ENCODE assay signal across 1 cellular context in the genomic region with DNA sequence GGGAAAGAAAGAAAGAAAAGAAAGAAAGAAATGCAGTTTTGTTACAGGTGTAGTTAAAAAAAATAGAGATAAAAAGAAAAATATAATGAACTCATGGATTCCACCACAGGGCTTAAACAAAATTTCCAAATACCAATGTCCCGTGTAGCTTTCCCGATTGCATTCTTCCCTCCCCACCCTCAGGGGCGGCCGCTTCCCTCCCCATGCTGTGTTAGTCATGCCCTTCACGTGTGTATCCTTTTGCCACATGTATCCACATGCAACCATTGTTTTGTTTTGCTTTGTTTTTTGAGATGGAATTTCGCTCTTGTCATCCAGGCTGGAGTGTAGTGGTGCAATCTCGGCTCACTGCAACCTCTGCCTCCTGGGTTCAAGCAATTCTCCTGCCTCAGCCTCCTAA.
A peak's percentile ranks its signal among the peaks of the same experiment; 100 is the strongest.
TF ChIP-seq lines count a peak whose summit lies in the region.

No MANE protein-coding gene starts in this region.

TF ChIP-seq in K562, 482 proteins besides CTCF, POLR2A, EP300 and RAD21:
- TF ChIP-seq CEBPB (tag; IDR thresholded peaks at IDR 0.05) = 0 out of 2 replicates have a peak, but pooled peaks have one; percentile 17
- TF ChIP-seq, protein P1, sequence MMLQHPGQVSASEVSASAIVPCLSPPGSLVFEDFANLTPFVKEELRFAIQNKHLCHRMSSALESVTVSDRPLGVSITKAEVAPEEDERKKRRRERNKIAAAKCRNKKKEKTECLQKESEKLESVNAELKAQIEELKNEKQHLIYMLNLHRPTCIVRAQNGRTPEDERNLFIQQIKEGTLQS (IDR thresholded peaks at IDR 0.05) = peak; percentile 19; the same call in 1 of the 2 replicates
- TF ChIP-seq, protein P1 (CRISPR knock-in tag; conservative IDR thresholded peaks at IDR 0.05) = no peak
- TF ChIP-seq, protein P2, sequence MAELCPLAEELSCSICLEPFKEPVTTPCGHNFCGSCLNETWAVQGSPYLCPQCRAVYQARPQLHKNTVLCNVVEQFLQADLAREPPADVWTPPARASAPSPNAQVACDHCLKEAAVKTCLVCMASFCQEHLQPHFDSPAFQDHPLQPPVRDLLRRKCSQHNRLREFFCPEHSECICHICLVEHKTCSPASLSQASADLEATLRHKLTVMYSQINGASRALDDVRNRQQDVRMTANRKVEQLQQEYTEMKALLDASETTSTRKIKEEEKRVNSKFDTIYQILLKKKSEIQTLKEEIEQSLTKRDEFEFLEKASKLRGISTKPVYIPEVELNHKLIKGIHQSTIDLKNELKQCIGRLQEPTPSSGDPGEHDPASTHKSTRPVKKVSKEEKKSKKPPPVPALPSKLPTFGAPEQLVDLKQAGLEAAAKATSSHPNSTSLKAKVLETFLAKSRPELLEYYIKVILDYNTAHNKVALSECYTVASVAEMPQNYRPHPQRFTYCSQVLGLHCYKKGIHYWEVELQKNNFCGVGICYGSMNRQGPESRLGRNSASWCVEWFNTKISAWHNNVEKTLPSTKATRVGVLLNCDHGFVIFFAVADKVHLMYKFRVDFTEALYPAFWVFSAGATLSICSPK (IDR thresholded peaks at IDR 0.05; ENCODE audit: borderline replicate concordance) = no peak
